Comparison of ENCODE assay signal across 25 cellular contexts in genomic region chrX:119406739-119407138, GRCh38. TPM values are rescaled to one million over a fixed set of nuclear protein-coding genes. Genes with fewer than 3 reads are reported as not detected.
A peak's percentile ranks its signal among the peaks of the same experiment; 100 is the strongest.
DNase-seq lines count a peak whose midpoint lies in the region; ATAC-seq and TF ChIP-seq lines count a peak whose summit lies in the region.
"Had no signal": no experiment of that assay in that cellular context is flagged by ENCODE, and none has a peak within 500 bp of the region (broad histone marks: within the 10 kb centered on the region; RNA-seq: fewer than 3 reads in every experiment).

No MANE protein-coding gene starts in this region.

- H3K4me1 ChIP-seq in ACC112 (ENCODE audit: control insufficient read depth, insufficient read depth, low read length, unreplicated experiment) (peaks cover 27% of the 10 kb centered on the region), left ventricle myocardium inferior (no peaks in the 10 kb centered on the region)
- H3K4me1 ChIP-seq: upper lobe of left lung had no signal

- no peaks in the 10 kb centered on the region for H3K27me3 ChIP-seq in ACC112 (ENCODE audit: insufficient read depth, low read length)
- no peaks in the 10 kb centered on the region for H3K27me3 ChIP-seq in left ventricle myocardium inferior (ENCODE audit: low read depth)
- H3K27me3 ChIP-seq: cardiac muscle cell, upper lobe of left lung had no signal

- DNase-seq in GM03348 (ENCODE audit: low spot score) = peak; percentile 29
- DNase-seq in RPMI7951 (ENCODE audit: low read depth) = peak; percentile 46
- DNase-seq in fibroblast of peridontal ligament (ENCODE audit: extremely low read depth) = peak; percentile 37
- DNase-seq in left ventricle myocardium inferior = no peak
- no peak for DNase-seq in pons (ENCODE audit: low spot score)
- DNase-seq: activated CD4-positive, alpha-beta T cell treated with anti-CD3 and anti-CD28 coated beads for 4 hours; anterior cingulate cortex; DMS153; hippocampal formation; left cardiac atrium; mammary epithelial cell; NCI-H2029 treated with DMSO at 0.1 percent for 48 hours; NCI-H2227 treated with DMSO at 0.1 percent for 48 hours; NCI-H526 treated with DMSO at 0.1 percent for 48 hours; SHP77; stimulated activated naive B cell treated with anti-CD40 and anti-IgM and Interleukin-4, amounts not matched to agents 10 μg/mL and 1 μg/mL and 100 μg/mL, for 72 hours; upper lobe of left lung; WERI-Rb-1 had no signal

- H2AFZ ChIP-seq in ACC112 (ENCODE audit: low read length, unreplicated experiment) = no peak overlapping the region
- H2AFZ ChIP-seq: GM23338 had no signal

- H3K79me2 ChIP-seq in ACC112 (ENCODE audit: control insufficient read depth, insufficient read depth, low read length, unreplicated experiment) = peaks cover 40% of the 10 kb centered on the region

- intact Hi-C loops in left ventricle myocardium inferior (cut with micrococcal nuclease) = no loop called here

- no peak for ATAC-seq in GM21825 (IDR thresholded peaks at IDR 0.05; ENCODE audit: unreplicated experiment)
- no peak for ATAC-seq in GM18868 (IDR thresholded peaks at IDR 0.05; ENCODE audit: unreplicated experiment)
- ATAC-seq: activated naive CD4-positive, alpha-beta T cell treated with anti-CD3 and anti-CD28 coated beads, Interleukin-2, amount 50 U/mL, for 72 hours; activated T-helper 17 cell treated with anti-CD3 and anti-CD28 coated beads, Interleukin-2, amount 50 U/mL, for 72 hours; GM23338; left cardiac atrium; stimulated activated naive B cell treated with anti-CD40 and anti-IgM and Interleukin-4, amounts not matched to agents 10 μg/mL and 1 μg/mL and 100 μg/mL, for 72 hours had no signal

- no peak for TF ChIP-seq CTCF in left ventricle myocardium inferior (IDR thresholded peaks at IDR 0.05; ENCODE audit: borderline replicate concordance)

- H3K27ac ChIP-seq in ACC112 (ENCODE audit: low read depth, low read length) (peak overlapping the region; percentile 43; the same call in 1 of the 2 replicates), left ventricle myocardium inferior (replicated peaks) (no peak overlapping the region)
- H3K27ac ChIP-seq: cardiac muscle cell, upper lobe of left lung, WERI-Rb-1 had no signal

- H3K36me3 ChIP-seq in ACC112 (ENCODE audit: insufficient read depth, low read length) = 0 out of 2 replicates have a peak, but pooled peaks cover 4% of the 10 kb centered on the region
- H3K36me3 ChIP-seq in left ventricle myocardium inferior = no peaks in the 10 kb centered on the region
- H3K36me3 ChIP-seq: cardiac muscle cell, WERI-Rb-1 had no signal

- no peaks in the 10 kb centered on the region for H3K9me3 ChIP-seq in left ventricle myocardium inferior (replicated peaks)
- H3K9me3 ChIP-seq: upper lobe of left lung had no signal

- no peak overlapping the region for H3K4me3 ChIP-seq in ACC112 (ENCODE audit: low read depth, low read length)
- no peak overlapping the region for H3K4me3 ChIP-seq in left ventricle myocardium inferior
- H3K4me3 ChIP-seq: cardiac muscle cell, GM23338, upper lobe of left lung had no signal

RNA-seq across cellular contexts. Expression of gene SLC25A43, which starts 7.6 kb away (rescaled TPM):
- 20.5 and 22.5 TPM in 2 replicates for total RNA-seq in RPMI7951 (2014; rRNA removed; shearing (Covaris generic))
- 1.4 TPM for total RNA-seq in left ventricle myocardium inferior

Comparison
In these comparisons a context has a peak if more than half of its experiments do, and no peak if none do; other contexts are left out.
1. DNase-seq: peak in GM03348 (single experiment), RPMI7951 (single experiment) and fibroblast of peridontal ligament (single experiment); none in left ventricle myocardium inferior (single experiment) and pons (single experiment).